Comparison of ENCODE assay signal across 8 cellular contexts in genomic region chr4:80073362-80074008, GRCh38. TPM values are rescaled to one million over a fixed set of nuclear protein-coding genes. Genes with fewer than 3 reads are reported as not detected.
A peak's percentile ranks its signal among the peaks of the same experiment; 100 is the strongest.
DNase-seq lines count a peak whose midpoint lies in the region; ATAC-seq and TF ChIP-seq lines count a peak whose summit lies in the region.

No MANE protein-coding gene starts in this region.

- no peak overlapping the region for H2BK15ac ChIP-seq in neuronal stem cell (ENCODE audit: low read length)

- H3K4ac ChIP-seq in neuronal stem cell (ENCODE audit: low read length) = no peak overlapping the region

- H3K9me3 Mint-ChIP-seq in activated T-cell treated with anti-CD3 and anti-CD28 coated beads, Interleukin-2, amount 50 U/mL, for 4 hours = no peaks in the 10 kb centered on the region
- H3K9me3 Mint-ChIP-seq in endothelial cell (ENCODE audit: unreplicated experiment) = no peaks in the 10 kb centered on the region

- ATAC-seq in activated T-cell treated with anti-CD3 and anti-CD28 coated beads, Interleukin-2, amount 50 U/mL, for 4 hours = peak in 1 of 2 donors; percentile 5
- peak; percentile 31 for ATAC-seq in HG03039 (IDR thresholded peaks at IDR 0.05; ENCODE audit: unreplicated experiment)

- DNase-seq in activated T-cell treated with anti-CD3 and anti-CD28 coated beads, Interleukin-2, amount 50 U/mL, for 4 hours = no peak
- DNase-seq in activated T-cell treated with anti-CD3 and anti-CD28 coated beads for 4 hours (no peak), SJCRH30 (no peak), endothelial cell (ENCODE audit: low spot score) (no peak), neuronal stem cell (ENCODE audit: low spot score) (no peak), NCI-H2029 treated with DMSO at 0.1 percent for 48 hours (lab: John Stamatoyannopoulos, UW) (no peak), NCI-H2171 treated with DMSO at 0.1 percent for 48 hours (lab: John Stamatoyannopoulos, UW) (no peak)

- no peaks in the 10 kb centered on the region for H3K27me3 Mint-ChIP-seq in activated T-cell treated with anti-CD3 and anti-CD28 coated beads, Interleukin-2, amount 50 U/mL, for 4 hours (ENCODE audit: low read depth)
- peaks cover 12% of the 10 kb centered on the region for H3K27me3 Mint-ChIP-seq in endothelial cell (ENCODE audit: unreplicated experiment)

- H3K27ac Mint-ChIP-seq in endothelial cell (ENCODE audit: unreplicated experiment) = peak overlapping the region; percentile 85

- no peak overlapping the region for H2BK120ac ChIP-seq in neuronal stem cell (ENCODE audit: low read depth, low read length)

- peak overlapping the region; percentile 93 for H3K4me3 Mint-ChIP-seq in activated T-cell treated with anti-CD3 and anti-CD28 coated beads, Interleukin-2, amount 50 U/mL, for 4 hours
- H3K4me3 Mint-ChIP-seq in endothelial cell (ENCODE audit: unreplicated experiment) = peak overlapping the region; percentile 98

- no CpG with 5 or more reads among the region's 6 CpGs for WGBS in neuronal stem cell (ENCODE audit: extremely low coverage in 2 of 2, insufficient read length in 2 of 2, insufficient replicate concordance in 1 of 2), 2 donors

- no peaks in the 10 kb centered on the region for H3K79me1 ChIP-seq in neuronal stem cell (ENCODE audit: low read depth, low read length)

- H3K27ac ChIP-seq in SJCRH30 (peak overlapping the region; percentile 94), neuronal stem cell (replicated peaks; ENCODE audit: low read length) (peak overlapping the region; percentile 96)

- H3K36me3 ChIP-seq in SJCRH30 (peaks cover 15% of the 10 kb centered on the region), neuronal stem cell (replicated peaks in 1 of 2; ENCODE audit: control insufficient read depth in 2 of 2, insufficient read depth in 2 of 2, low read length in 2 of 2) (peaks cover 0 to 20% of the 10 kb centered on the region in 2 donors)

- no peak overlapping the region for H3K18ac ChIP-seq in neuronal stem cell (ENCODE audit: low read length)

- no peak overlapping the region for H3K14ac ChIP-seq in neuronal stem cell (ENCODE audit: low read length)

- H3K9ac ChIP-seq in neuronal stem cell (ENCODE audit: low read depth, low read length, poor library complexity) = no peak overlapping the region

- H3K4me1 ChIP-seq in SJCRH30 (peaks cover 15% of the 10 kb centered on the region), neuronal stem cell (ENCODE audit: control insufficient read depth in 2 of 2, insufficient read depth in 1 of 2, low read depth in 1 of 2, low read length in 2 of 2) (peaks cover 0 to 2% of the 10 kb centered on the region in 2 donors)

- H4K8ac ChIP-seq in neuronal stem cell (ENCODE audit: low read depth, low read length) = no peak overlapping the region

- H3K9me3 ChIP-seq in SJCRH30 (replicated peaks) (no peaks in the 10 kb centered on the region), neuronal stem cell (replicated peaks in 1 of 2; ENCODE audit: control insufficient read depth in 2 of 2, insufficient read depth in 1 of 2, low read depth in 1 of 2, low read length in 2 of 2) (no peaks in the 10 kb centered on the region)

- H3K23ac ChIP-seq in neuronal stem cell (ENCODE audit: low read depth, low read length, poor library complexity) = no peak overlapping the region

- H2BK12ac ChIP-seq in neuronal stem cell (ENCODE audit: low read length) = no peak overlapping the region

- peaks cover 83% of the 10 kb centered on the region for H3K4me1 Mint-ChIP-seq in activated T-cell treated with anti-CD3 and anti-CD28 coated beads, Interleukin-2, amount 50 U/mL, for 4 hours (ENCODE audit: low read depth)
- H3K4me1 Mint-ChIP-seq in endothelial cell (ENCODE audit: unreplicated experiment) = peaks cover 28% of the 10 kb centered on the region

- peaks cover 7% of the 10 kb centered on the region for H3K36me3 Mint-ChIP-seq in activated T-cell treated with anti-CD3 and anti-CD28 coated beads, Interleukin-2, amount 50 U/mL, for 4 hours (ENCODE audit: insufficient read depth)
- H3K36me3 Mint-ChIP-seq in endothelial cell (ENCODE audit: low read depth, unreplicated experiment) = peaks cover 22% of the 10 kb centered on the region

- H2AFZ ChIP-seq in neuronal stem cell (ENCODE audit: low read length) = peak overlapping the region; percentile 99

- H2AK5ac ChIP-seq in neuronal stem cell (ENCODE audit: low read depth, low read length) = no peak overlapping the region

- H3K4me3 ChIP-seq in SJCRH30 (peak overlapping the region; percentile 95), neuronal stem cell (ENCODE audit: low read length in 2 of 2) (peak overlapping the region; percentile 82 to 83)

- H4K91ac ChIP-seq in neuronal stem cell (ENCODE audit: low read depth, low read length, poor library complexity) = no peak overlapping the region

- no peak for TF ChIP-seq CTCF in endothelial cell (IDR thresholded peaks at IDR 0.05; ENCODE audit: unreplicated experiment)

- peak overlapping the region; percentile 76 for H3K4me2 ChIP-seq in neuronal stem cell (ENCODE audit: insufficient read depth, low read length, poor library complexity, severe bottlenecking)

- H3K27me3 ChIP-seq in SJCRH30 (no peaks in the 10 kb centered on the region), neuronal stem cell (ENCODE audit: control insufficient read depth in 3 of 3, insufficient read depth in 3 of 3, low read depth in 1 of 3, low read length in 3 of 3) (no peaks in the 10 kb centered on the region)

- H2BK5ac ChIP-seq in neuronal stem cell (ENCODE audit: low read length) = peak overlapping the region; percentile 88

RNA-seq across cellular contexts. Expression of gene ANTXR2, which starts 0.5 kb away (rescaled TPM):
- 10 to 100 TPM in 1 of 3 donors, 1 to 10 TPM in 2; 6.1 to 12.9 (median 8.1) TPM for total RNA-seq in activated T-cell treated with anti-CD3 and anti-CD28 coated beads, Interleukin-2, amount 50 U/mL, for 4 hours
- total RNA-seq in SJCRH30 (2014; rRNA removed; shearing (Covaris generic)) = 34.5 and 35.8 TPM in 2 replicates
- 176 TPM for total RNA-seq in endothelial cell (ENCODE audit: unreplicated experiment)
- 14.5 TPM for polyA plus RNA-seq in neuronal stem cell (2013, experiment 1 of 2)
- polyA plus RNA-seq in neuronal stem cell (2013, experiment 2 of 2) = 15.2 TPM
